Comparison of ENCODE assay signal across 25 cellular contexts in the genomic region with DNA sequence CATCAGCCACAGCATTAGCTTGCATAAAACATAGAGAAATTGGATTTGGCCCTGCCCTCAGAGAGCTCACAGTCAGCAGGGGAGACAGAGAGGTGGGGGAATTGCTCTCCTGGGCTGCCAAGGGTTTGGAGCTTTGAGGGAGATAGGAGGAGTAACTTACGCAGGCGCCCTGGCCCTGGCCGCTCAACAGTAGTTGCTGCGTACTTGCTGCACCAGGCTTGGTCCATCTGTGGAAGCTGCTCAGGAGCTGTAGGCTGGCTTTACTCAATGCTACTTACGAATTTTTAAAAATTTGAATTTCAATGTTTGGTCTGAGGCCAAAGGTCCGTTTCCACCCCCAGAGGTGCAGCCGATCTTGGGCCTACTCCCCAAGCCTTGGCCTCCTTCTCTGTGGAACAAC.
"Had no signal": no experiment of that assay in that cellular context is flagged by ENCODE, and none has a peak within 500 bp of the region (broad histone marks: within the 10 kb centered on the region; RNA-seq: fewer than 3 reads in every experiment).

No MANE protein-coding gene starts in this region.

- H3K4me1 Mint-ChIP-seq: activated B cell treated with CpG ODN at 0.5 μM for 24 hours; activated naive CD4-positive, alpha-beta T cell treated with anti-CD3 and anti-CD28 coated beads, Interleukin-2, amount 50 U/mL, for 24 hours; activated naive CD8-positive, alpha-beta T cell treated with anti-CD3 and anti-CD28 coated beads for 36 hours; activated naive CD8-positive, alpha-beta T cell treated with anti-CD3 and anti-CD28 coated beads, Interleukin-2, amount 50 U/mL, for 24 hours; T-helper 17 cell had no signal

- H3K4me3 Mint-ChIP-seq: activated B cell treated with CpG ODN at 0.5 μM for 24 hours; activated CD8-positive, alpha-beta T cell treated with anti-CD3 and anti-CD28 coated beads for 36 hours; activated naive CD4-positive, alpha-beta T cell treated with anti-CD3 and anti-CD28 coated beads for 36 hours; activated naive CD4-positive, alpha-beta T cell treated with anti-CD3 and anti-CD28 coated beads, Interleukin-2, amount 50 U/mL, for 24 hours; activated naive CD8-positive, alpha-beta T cell treated with anti-CD3 and anti-CD28 coated beads for 36 hours; activated naive CD8-positive, alpha-beta T cell treated with anti-CD3 and anti-CD28 coated beads, Interleukin-2, amount 50 U/mL, for 24 hours; activated T-cell treated with anti-CD3 and anti-CD28 coated beads, Interleukin-2, amount 50 U/mL, for 4 hours; T-helper 17 cell; T-helper 2 cell treated with Interferon-gamma antibody and Interleukin-4, amounts not matched to agents 5 μg/mL and 100 μg/mL, for 36 hours had no signal

- H3K36me3 ChIP-seq: adrenal gland, WERI-Rb-1 had no signal

- H3K9me3 ChIP-seq: adrenal gland, body of pancreas had no signal

- H3K27me3 Mint-ChIP-seq: activated B cell treated with CpG ODN at 0.5 μM for 24 hours; activated CD8-positive, alpha-beta T cell treated with anti-CD3 and anti-CD28 coated beads for 36 hours had no signal

- DNase-seq: activated B cell treated with CpG ODN at 0.5 μM for 24 hours; activated CD4-positive, alpha-beta T cell treated with anti-CD3 and anti-CD28 coated beads, Interleukin-2, amount 50 U/mL, for 1 hour; activated CD4-positive, alpha-beta T cell treated with anti-CD3 and anti-CD28 coated beads, Interleukin-2, amount 50 U/mL, for 48 hours; activated CD8-positive, alpha-beta memory T cell treated with anti-CD3 and anti-CD28 coated beads for 24 hours; activated effector memory CD4-positive, alpha-beta T cell treated with anti-CD3 and anti-CD28 coated beads, Interleukin-2, amount 50 U/mL, for 16 hours; activated naive CD4-positive, alpha-beta T cell treated with anti-CD3 and anti-CD28 coated beads for 36 hours; activated naive CD8-positive, alpha-beta T cell treated with anti-CD3 and anti-CD28 coated beads for 36 hours; activated naive CD8-positive, alpha-beta T cell treated with anti-CD3 and anti-CD28 coated beads, Interleukin-2, amount 50 U/mL, for 24 hours; activated T-cell treated with anti-CD3 and anti-CD28 coated beads, Interleukin-2, amount 50 U/mL, for 4 hours; amygdala; aorta; caudate nucleus; effector CD8-positive, alpha-beta T cell; foreskin fibroblast; T-helper 1 cell; T-helper 17 cell; T1000; WERI-Rb-1 had no signal

- ATAC-seq: activated CD4-positive, CD25-positive, alpha-beta regulatory T cell treated with anti-CD3 and anti-CD28 coated beads, Interleukin-2, amount 50 U/mL, for 24 hours; activated CD8-positive, alpha-beta T cell treated with anti-CD3 and anti-CD28 coated beads for 36 hours; activated T-cell treated with anti-CD3 and anti-CD28 coated beads, Interleukin-2, amount 50 U/mL, for 4 hours; body of pancreas; T-helper 17 cell had no signal

- H3K4me3 ChIP-seq: adrenal gland, body of pancreas had no signal

- H3K27me3 ChIP-seq: adrenal gland, body of pancreas had no signal

- H3K9me3 Mint-ChIP-seq: activated naive CD4-positive, alpha-beta T cell treated with anti-CD3 and anti-CD28 coated beads, Interleukin-2, amount 50 U/mL, for 24 hours; activated naive CD8-positive, alpha-beta T cell treated with anti-CD3 and anti-CD28 coated beads, Interleukin-2, amount 50 U/mL, for 24 hours; activated T-cell treated with anti-CD3 and anti-CD28 coated beads, Interleukin-2, amount 50 U/mL, for 4 hours; activated T-helper 2 cell treated with anti-CD3 and anti-CD28 coated beads, Interferon-gamma antibody, Interleukin-2, Interleukin-4, amounts not matched to agents 10 μg/mL and 5 μg/mL and 100 μg/mL, durations not matched to agents 14 hours and 24 hours and 36 hours; T-helper 2 cell treated with Interferon-gamma antibody and Interleukin-4, amounts not matched to agents 5 μg/mL and 100 μg/mL, for 36 hours had no signal

- H3K36me3 Mint-ChIP-seq: activated naive CD4-positive, alpha-beta T cell treated with anti-CD3 and anti-CD28 coated beads, Interleukin-2, amount 50 U/mL, for 24 hours; activated naive CD8-positive, alpha-beta T cell treated with anti-CD3 and anti-CD28 coated beads for 36 hours had no signal

- H3K4me1 ChIP-seq: adrenal gland, body of pancreas had no signal

- H3K27ac ChIP-seq: adrenal gland, body of pancreas, WERI-Rb-1 had no signal

- H3K27ac Mint-ChIP-seq: activated B cell treated with CpG ODN at 0.5 μM for 24 hours; activated CD8-positive, alpha-beta T cell treated with anti-CD3 and anti-CD28 coated beads for 36 hours; activated naive CD4-positive, alpha-beta T cell treated with anti-CD3 and anti-CD28 coated beads for 36 hours; activated naive CD4-positive, alpha-beta T cell treated with anti-CD3 and anti-CD28 coated beads, Interleukin-2, amount 50 U/mL, for 24 hours; activated naive CD8-positive, alpha-beta T cell treated with anti-CD3 and anti-CD28 coated beads for 36 hours; activated naive CD8-positive, alpha-beta T cell treated with anti-CD3 and anti-CD28 coated beads, Interleukin-2, amount 50 U/mL, for 24 hours; activated T-helper 2 cell treated with anti-CD3 and anti-CD28 coated beads, Interferon-gamma antibody, Interleukin-2, Interleukin-4, amounts not matched to agents 10 μg/mL and 5 μg/mL and 100 μg/mL, durations not matched to agents 14 hours and 24 hours and 36 hours; T-helper 17 cell; T-helper 2 cell treated with Interferon-gamma antibody and Interleukin-4, amounts not matched to agents 5 μg/mL and 100 μg/mL, for 36 hours had no signal
